Comparison of ENCODE assay signal across 18 cellular contexts in the genomic region with DNA sequence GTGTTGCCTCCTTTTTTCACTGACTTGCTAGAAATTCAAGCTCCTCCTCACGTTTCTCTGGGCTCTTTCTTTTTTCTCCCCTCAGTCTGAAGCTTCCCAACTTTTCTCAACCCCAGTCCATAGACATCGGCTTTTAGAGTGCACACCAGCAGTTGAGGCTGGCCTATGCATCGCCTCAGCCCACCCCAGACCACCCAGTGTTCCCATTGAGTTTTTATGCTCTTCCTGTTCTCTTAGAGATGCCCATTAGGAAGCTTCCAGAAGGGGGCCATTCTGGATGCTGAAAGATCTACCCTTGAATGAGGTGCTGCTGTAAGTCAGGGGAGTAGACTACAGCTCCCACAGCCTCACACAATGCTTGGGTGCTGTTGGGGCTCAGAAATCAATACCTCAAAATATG. TPM values are rescaled to one million over a fixed set of nuclear protein-coding genes. Genes with fewer than 3 reads are reported as not detected.
DNase-seq lines count a peak whose midpoint lies in the region; FAIRE-seq and TF ChIP-seq lines count a peak whose summit lies in the region.
"Had no signal": no experiment of that assay in that cellular context is flagged by ENCODE, and none has a peak within 500 bp of the region (broad histone marks: within the 10 kb centered on the region; RNA-seq: fewer than 3 reads in every experiment).

No MANE protein-coding gene starts in this region.

- intact Hi-C loops in CD14-positive monocyte (cut with micrococcal nuclease): no loop called here
- intact Hi-C loops in esophagus muscularis mucosa (cut with DNase I): no loop called here
- intact Hi-C loops in spleen (cut with DNase I; ENCODE audit: low total_unique reads): no loop called here

- H3K4me3 ChIP-seq in OCI-LY3 (ENCODE audit: low read length) (no peak overlapping the region), esophagus muscularis mucosa (no peak overlapping the region), spleen (no peak overlapping the region)
- H3K4me3 ChIP-seq: SK-N-MC had no signal

- peaks cover 24% of the 10 kb centered on the region for H3K4me1 Mint-ChIP-seq in CD14-positive monocyte

- no peaks in the 10 kb centered on the region for H3K27me3 ChIP-seq in OCI-LY3 (ENCODE audit: low read depth, low read length)
- H3K27me3 ChIP-seq in esophagus muscularis mucosa: no peaks in the 10 kb centered on the region
- no peaks in the 10 kb centered on the region for H3K27me3 ChIP-seq in spleen (replicated peaks in 1 of 7)

- 92% methylated on average over 3 of the region's 3 CpGs for WGBS in esophagus muscularis mucosa
- WGBS in spleen, 5 donors: 85 to 97% (median 92%) methylated on average over 3 of the region's 3 CpGs

- H3K4me2 ChIP-seq in OCI-LY3 (ENCODE audit: low read length): no peak overlapping the region; the same call in 1 of the 2 replicates
- H3K4me2 ChIP-seq: KMS-11 had no signal

- no peak for DNase-seq in CD14-positive monocyte (ENCODE audit: low spot score)
- peak; percentile 29 for DNase-seq in esophagus muscularis mucosa (ENCODE audit: extremely low spot score)
- no peak for DNase-seq in spleen
- DNase-seq in D721Med (ENCODE audit: insufficient read length, low spot score): no peak
- DNase-seq in NCI-H2029 (lab: John Stamatoyannopoulos, UW): no peak
- no peak for DNase-seq in COLO668 (lab: John Stamatoyannopoulos, UW; ENCODE audit: unreplicated experiment)
- DNase-seq: CD4-positive, alpha-beta memory T cell; DMS79 treated with DMSO at 0.1 percent for 48 hours; HCEC 1CT; NCI-H1048; NCI-H2107; NCI-H2227 treated with DMSO at 0.1 percent for 48 hours; NCI-H524; Right ventricle myocardium superior had no signal

- TF ChIP-seq CTCF in CD14-positive monocyte (IDR thresholded peaks at IDR 0.05): no peak
- no peak for TF ChIP-seq CTCF in OCI-LY3 (IDR thresholded peaks at IDR 0.05; ENCODE audit: low read depth, low read length)
- no peak for TF ChIP-seq CTCF in esophagus muscularis mucosa (IDR thresholded peaks at IDR 0.05)
- no peak for TF ChIP-seq CTCF in spleen (IDR thresholded peaks at IDR 0.05 in 8 of 11, conservative IDR thresholded peaks at IDR 0.05 in 3 of 11)
- no peak for TF ChIP-seq CTCF in D721Med (IDR thresholded peaks at IDR 0.05; ENCODE audit: insufficient read depth, missing control alignments)

- H4K20me1 ChIP-seq in OCI-LY3 (ENCODE audit: insufficient read depth, low read length): no peaks in the 10 kb centered on the region

- H3K9ac ChIP-seq in OCI-LY3 (ENCODE audit: low read length): no peak overlapping the region; the same call in 1 of the 2 replicates
- H3K9ac ChIP-seq: KMS-11 had no signal

- H3K36me3 ChIP-seq in OCI-LY3 (replicated peaks; ENCODE audit: low read depth, low read length): peaks cover 4% of the 10 kb centered on the region
- H3K36me3 ChIP-seq in esophagus muscularis mucosa: no peaks in the 10 kb centered on the region
- no peaks in the 10 kb centered on the region for H3K36me3 ChIP-seq in spleen

- H3K27ac ChIP-seq in OCI-LY3 (ENCODE audit: low read length) (peak overlapping the region; percentile 85), esophagus muscularis mucosa (replicated peaks in 1 of 4) (no peak overlapping the region), spleen (peak overlapping the region in 5 of 8 donors; percentile 13 to 71 (median 46))
- H3K27ac ChIP-seq: KMS-11, SK-N-MC had no signal

- H3K4me1 ChIP-seq in OCI-LY3 (ENCODE audit: low read length) (peaks cover 19% of the 10 kb centered on the region), esophagus muscularis mucosa (no peaks in the 10 kb centered on the region), spleen (peaks cover 0 to 16% (median 7%) of the 10 kb centered on the region in 6 donors)

- no peak overlapping the region for H3K4me3 Mint-ChIP-seq in CD14-positive monocyte
- H3K4me3 Mint-ChIP-seq: CD4-positive, alpha-beta memory T cell had no signal

- H2AFZ ChIP-seq in OCI-LY3 (ENCODE audit: low read depth, low read length): no peak overlapping the region

- TF ChIP-seq EP300 in esophagus muscularis mucosa (IDR thresholded peaks at IDR 0.05): no peak

- peaks cover 0 to 3% (median 0%) of the 10 kb centered on the region in 3 donors for H3K27me3 Mint-ChIP-seq in CD14-positive monocyte (ENCODE audit: low read depth in 3 of 3)
- H3K27me3 Mint-ChIP-seq: CD4-positive, alpha-beta memory T cell had no signal

- peak overlapping the region in 5 of 7 donors; percentile 41 to 92 (median 79) for H3K27ac Mint-ChIP-seq in CD14-positive monocyte

- no peaks in the 10 kb centered on the region for H3K36me3 Mint-ChIP-seq in CD14-positive monocyte
- H3K36me3 Mint-ChIP-seq: CD4-positive, alpha-beta memory T cell had no signal

- H3K9me3 ChIP-seq in OCI-LY3 (ENCODE audit: insufficient read depth, low read length) (peaks cover 11% of the 10 kb centered on the region; the same call in 1 of the 2 replicates), esophagus muscularis mucosa (no peaks in the 10 kb centered on the region), spleen (no peaks in the 10 kb centered on the region)

- no peaks in the 10 kb centered on the region for H3K79me2 ChIP-seq in OCI-LY3 (ENCODE audit: low read length)

- TF ChIP-seq POLR2A in esophagus muscularis mucosa (IDR thresholded peaks at IDR 0.05; ENCODE audit: low read depth): no peak
- TF ChIP-seq POLR2A in spleen (IDR thresholded peaks at IDR 0.05): no peak

- no peak for FAIRE-seq in D721Med (lab: Jason Lieb, UNC)
- FAIRE-seq: RCC 7860 had no signal

- H3K9me3 Mint-ChIP-seq in CD14-positive monocyte: peaks cover 0 to 11% (median 5%) of the 10 kb centered on the region in 7 donors
- H3K9me3 Mint-ChIP-seq: CD4-positive, alpha-beta memory T cell had no signal

RNA-seq across cellular contexts. Expression of a gene that starts 12.0 kb away (rescaled TPM):
- 10 to 100 TPM; 20.0 to 21.7 TPM for polyA plus RNA-seq in CD14-positive monocyte
- total RNA-seq in esophagus muscularis mucosa: 100 to 1,000 TPM; 119 to 197 (median 167) TPM
- total RNA-seq in spleen: 100 to 1,000 TPM in 5 of 7 donors, 10 to 100 TPM in 2; 86.6 to 193 (median 138) TPM
- polyA plus RNA-seq in spleen: 100 to 1,000 TPM; 187 to 202 (median 201) TPM

Comparison
In these comparisons a context has a peak if more than half of its experiments do, and no peak if none do; other contexts are left out.
1. H3K27ac ChIP-seq: peak in OCI-LY3 (single experiment) and spleen (5 of 8); none in esophagus muscularis mucosa (0 of 4).